Comparison of ENCODE assay signal across 1 cellular context in the genomic region with DNA sequence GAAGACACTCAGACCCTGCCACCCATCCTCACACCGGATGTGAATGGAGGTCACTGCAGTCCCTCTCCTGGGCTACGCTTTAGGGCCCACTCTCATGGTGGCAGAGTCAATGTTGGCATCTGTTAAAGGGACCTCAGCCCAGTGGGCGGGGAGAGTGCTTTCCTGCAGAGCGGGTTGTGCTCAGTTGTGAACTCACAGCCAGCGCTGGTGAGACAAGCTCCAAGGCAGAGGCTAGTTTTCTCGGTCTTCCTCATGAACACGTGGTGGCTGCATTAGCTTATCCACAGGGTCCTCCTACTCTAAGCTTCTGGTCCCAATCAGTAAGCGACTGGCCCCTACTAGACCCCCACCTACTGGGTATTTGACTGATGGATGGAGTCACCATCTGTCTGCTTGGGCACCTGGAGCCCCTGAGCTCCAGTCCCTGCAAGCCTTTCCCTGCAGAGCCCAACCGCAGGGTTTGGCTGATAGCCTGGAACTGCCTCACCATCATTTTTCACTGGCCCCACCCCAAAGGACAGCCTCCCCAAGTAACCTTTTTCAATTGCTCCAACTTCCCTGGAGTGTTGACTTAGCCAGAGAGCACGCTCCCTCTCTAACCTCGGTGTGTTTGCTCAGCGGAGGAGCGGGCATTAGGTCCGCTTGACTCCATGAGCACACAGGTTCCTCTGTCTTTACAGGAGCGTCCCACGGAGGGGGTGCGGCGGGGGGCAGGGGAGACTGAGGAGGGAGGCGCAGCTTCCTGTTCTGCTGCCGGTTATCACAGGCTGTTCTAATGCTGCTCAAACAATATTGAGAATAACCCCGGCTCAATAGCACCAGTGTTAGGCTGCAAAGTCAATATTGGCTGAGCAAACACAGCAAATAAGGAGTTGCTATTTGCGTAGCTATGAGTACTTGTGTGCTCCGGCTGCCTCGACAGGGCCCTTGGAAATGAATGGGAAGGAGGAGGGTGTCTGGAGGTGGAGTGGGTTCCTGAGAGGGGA.
TF ChIP-seq lines count a peak whose summit lies in the region.

No MANE protein-coding gene starts in this region.

TF ChIP-seq in HepG2, 621 proteins besides CTCF, POLR2A, EP300 and RAD21 (continued from another document and continues in another):
- TF ChIP-seq, protein P1, sequence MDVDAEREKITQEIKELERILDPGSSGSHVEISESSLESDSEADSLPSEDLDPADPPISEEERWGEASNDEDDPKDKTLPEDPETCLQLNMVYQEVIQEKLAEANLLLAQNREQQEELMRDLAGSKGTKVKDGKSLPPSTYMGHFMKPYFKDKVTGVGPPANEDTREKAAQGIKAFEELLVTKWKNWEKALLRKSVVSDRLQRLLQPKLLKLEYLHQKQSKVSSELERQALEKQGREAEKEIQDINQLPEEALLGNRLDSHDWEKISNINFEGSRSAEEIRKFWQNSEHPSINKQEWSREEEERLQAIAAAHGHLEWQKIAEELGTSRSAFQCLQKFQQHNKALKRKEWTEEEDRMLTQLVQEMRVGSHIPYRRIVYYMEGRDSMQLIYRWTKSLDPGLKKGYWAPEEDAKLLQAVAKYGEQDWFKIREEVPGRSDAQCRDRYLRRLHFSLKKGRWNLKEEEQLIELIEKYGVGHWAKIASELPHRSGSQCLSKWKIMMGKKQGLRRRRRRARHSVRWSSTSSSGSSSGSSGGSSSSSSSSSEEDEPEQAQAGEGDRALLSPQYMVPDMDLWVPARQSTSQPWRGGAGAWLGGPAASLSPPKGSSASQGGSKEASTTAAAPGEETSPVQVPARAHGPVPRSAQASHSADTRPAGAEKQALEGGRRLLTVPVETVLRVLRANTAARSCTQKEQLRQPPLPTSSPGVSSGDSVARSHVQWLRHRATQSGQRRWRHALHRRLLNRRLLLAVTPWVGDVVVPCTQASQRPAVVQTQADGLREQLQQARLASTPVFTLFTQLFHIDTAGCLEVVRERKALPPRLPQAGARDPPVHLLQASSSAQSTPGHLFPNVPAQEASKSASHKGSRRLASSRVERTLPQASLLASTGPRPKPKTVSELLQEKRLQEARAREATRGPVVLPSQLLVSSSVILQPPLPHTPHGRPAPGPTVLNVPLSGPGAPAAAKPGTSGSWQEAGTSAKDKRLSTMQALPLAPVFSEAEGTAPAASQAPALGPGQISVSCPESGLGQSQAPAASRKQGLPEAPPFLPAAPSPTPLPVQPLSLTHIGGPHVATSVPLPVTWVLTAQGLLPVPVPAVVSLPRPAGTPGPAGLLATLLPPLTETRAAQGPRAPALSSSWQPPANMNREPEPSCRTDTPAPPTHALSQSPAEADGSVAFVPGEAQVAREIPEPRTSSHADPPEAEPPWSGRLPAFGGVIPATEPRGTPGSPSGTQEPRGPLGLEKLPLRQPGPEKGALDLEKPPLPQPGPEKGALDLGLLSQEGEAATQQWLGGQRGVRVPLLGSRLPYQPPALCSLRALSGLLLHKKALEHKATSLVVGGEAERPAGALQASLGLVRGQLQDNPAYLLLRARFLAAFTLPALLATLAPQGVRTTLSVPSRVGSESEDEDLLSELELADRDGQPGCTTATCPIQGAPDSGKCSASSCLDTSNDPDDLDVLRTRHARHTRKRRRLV (CRISPR knock-in tag; IDR thresholded peaks at IDR 0.05): peak; percentile 87; the same call in 1 of the 2 replicates
- TF ChIP-seq, protein P2, sequence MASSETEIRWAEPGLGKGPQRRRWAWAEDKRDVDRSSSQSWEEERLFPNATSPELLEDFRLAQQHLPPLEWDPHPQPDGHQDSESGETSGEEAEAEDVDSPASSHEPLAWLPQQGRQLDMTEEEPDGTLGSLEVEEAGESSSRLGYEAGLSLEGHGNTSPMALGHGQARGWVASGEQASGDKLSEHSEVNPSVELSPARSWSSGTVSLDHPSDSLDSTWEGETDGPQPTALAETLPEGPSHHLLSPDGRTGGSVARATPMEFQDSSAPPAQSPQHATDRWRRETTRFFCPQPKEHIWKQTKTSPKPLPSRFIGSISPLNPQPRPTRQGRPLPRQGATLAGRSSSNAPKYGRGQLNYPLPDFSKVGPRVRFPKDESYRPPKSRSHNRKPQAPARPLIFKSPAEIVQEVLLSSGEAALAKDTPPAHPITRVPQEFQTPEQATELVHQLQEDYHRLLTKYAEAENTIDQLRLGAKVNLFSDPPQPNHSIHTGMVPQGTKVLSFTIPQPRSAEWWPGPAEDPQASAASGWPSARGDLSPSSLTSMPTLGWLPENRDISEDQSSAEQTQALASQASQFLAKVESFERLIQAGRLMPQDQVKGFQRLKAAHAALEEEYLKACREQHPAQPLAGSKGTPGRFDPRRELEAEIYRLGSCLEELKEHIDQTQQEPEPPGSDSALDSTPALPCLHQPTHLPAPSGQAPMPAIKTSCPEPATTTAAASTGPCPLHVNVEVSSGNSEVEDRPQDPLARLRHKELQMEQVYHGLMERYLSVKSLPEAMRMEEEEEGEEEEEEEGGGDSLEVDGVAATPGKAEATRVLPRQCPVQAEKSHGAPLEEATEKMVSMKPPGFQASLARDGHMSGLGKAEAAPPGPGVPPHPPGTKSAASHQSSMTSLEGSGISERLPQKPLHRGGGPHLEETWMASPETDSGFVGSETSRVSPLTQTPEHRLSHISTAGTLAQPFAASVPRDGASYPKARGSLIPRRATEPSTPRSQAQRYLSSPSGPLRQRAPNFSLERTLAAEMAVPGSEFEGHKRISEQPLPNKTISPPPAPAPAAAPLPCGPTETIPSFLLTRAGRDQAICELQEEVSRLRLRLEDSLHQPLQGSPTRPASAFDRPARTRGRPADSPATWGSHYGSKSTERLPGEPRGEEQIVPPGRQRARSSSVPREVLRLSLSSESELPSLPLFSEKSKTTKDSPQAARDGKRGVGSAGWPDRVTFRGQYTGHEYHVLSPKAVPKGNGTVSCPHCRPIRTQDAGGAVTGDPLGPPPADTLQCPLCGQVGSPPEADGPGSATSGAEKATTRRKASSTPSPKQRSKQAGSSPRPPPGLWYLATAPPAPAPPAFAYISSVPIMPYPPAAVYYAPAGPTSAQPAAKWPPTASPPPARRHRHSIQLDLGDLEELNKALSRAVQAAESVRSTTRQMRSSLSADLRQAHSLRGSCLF (CRISPR knock-in tag; IDR thresholded peaks at IDR 0.05; ENCODE audit: borderline replicate concordance): no peak
- TF ChIP-seq SMARCE1 (IDR thresholded peaks at IDR 0.05; ENCODE audit: borderline replicate concordance): no peak
- TF ChIP-seq ZNF253 (CRISPR knock-in tag; IDR thresholded peaks at IDR 0.05; ENCODE audit: borderline replicate concordance): 0 out of 2 replicates have a peak, but pooled peaks have one; percentile 48
- TF ChIP-seq ZNF768 (CRISPR knock-in tag; IDR thresholded peaks at IDR 0.05): no peak; the same call in 1 of the 2 replicates
- TF ChIP-seq ETV5 (CRISPR knock-in tag; IDR thresholded peaks at IDR 0.05; ENCODE audit: borderline replicate concordance): peak; percentile 96
- TF ChIP-seq, protein P3, sequence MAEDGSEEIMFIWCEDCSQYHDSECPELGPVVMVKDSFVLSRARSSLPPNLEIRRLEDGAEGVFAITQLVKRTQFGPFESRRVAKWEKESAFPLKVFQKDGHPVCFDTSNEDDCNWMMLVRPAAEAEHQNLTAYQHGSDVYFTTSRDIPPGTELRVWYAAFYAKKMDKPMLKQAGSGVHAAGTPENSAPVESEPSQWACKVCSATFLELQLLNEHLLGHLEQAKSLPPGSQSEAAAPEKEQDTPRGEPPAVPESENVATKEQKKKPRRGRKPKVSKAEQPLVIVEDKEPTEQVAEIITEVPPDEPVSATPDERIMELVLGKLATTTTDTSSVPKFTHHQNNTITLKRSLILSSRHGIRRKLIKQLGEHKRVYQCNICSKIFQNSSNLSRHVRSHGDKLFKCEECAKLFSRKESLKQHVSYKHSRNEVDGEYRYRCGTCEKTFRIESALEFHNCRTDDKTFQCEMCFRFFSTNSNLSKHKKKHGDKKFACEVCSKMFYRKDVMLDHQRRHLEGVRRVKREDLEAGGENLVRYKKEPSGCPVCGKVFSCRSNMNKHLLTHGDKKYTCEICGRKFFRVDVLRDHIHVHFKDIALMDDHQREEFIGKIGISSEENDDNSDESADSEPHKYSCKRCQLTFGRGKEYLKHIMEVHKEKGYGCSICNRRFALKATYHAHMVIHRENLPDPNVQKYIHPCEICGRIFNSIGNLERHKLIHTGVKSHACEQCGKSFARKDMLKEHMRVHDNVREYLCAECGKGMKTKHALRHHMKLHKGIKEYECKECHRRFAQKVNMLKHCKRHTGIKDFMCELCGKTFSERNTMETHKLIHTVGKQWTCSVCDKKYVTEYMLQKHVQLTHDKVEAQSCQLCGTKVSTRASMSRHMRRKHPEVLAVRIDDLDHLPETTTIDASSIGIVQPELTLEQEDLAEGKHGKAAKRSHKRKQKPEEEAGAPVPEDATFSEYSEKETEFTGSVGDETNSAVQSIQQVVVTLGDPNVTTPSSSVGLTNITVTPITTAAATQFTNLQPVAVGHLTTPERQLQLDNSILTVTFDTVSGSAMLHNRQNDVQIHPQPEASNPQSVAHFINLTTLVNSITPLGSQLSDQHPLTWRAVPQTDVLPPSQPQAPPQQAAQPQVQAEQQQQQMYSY (CRISPR knock-in tag; IDR thresholded peaks at IDR 0.05): peak; percentile 26; the same call in 1 of the 2 replicates
- TF ChIP-seq ZMAT3 (CRISPR knock-in tag; conservative IDR thresholded peaks at IDR 0.05): peak; percentile 77; the same call in 1 of the 2 replicates
- TF ChIP-seq, protein P4, sequence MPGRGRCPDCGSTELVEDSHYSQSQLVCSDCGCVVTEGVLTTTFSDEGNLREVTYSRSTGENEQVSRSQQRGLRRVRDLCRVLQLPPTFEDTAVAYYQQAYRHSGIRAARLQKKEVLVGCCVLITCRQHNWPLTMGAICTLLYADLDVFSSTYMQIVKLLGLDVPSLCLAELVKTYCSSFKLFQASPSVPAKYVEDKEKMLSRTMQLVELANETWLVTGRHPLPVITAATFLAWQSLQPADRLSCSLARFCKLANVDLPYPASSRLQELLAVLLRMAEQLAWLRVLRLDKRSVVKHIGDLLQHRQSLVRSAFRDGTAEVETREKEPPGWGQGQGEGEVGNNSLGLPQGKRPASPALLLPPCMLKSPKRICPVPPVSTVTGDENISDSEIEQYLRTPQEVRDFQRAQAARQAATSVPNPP (CRISPR knock-in tag; IDR thresholded peaks at IDR 0.05): peak; percentile 83; the same call in 1 of the 2 replicates
- no peak for TF ChIP-seq HOXA9 (CRISPR knock-in tag; IDR thresholded peaks at IDR 0.05; ENCODE audit: borderline replicate concordance)
- TF ChIP-seq ZNF780A (CRISPR knock-in tag; IDR thresholded peaks at IDR 0.05): 0 out of 2 replicates have a peak, but pooled peaks have one; percentile 67
- TF ChIP-seq, protein P5, sequence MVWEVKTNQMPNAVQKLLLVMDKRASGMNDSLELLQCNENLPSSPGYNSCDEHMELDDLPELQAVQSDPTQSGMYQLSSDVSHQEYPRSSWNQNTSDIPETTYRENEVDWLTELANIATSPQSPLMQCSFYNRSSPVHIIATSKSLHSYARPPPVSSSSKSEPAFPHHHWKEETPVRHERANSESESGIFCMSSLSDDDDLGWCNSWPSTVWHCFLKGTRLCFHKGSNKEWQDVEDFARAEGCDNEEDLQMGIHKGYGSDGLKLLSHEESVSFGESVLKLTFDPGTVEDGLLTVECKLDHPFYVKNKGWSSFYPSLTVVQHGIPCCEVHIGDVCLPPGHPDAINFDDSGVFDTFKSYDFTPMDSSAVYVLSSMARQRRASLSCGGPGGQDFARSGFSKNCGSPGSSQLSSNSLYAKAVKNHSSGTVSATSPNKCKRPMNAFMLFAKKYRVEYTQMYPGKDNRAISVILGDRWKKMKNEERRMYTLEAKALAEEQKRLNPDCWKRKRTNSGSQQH (CRISPR knock-in tag; IDR thresholded peaks at IDR 0.05; ENCODE audit: low read depth): no peak
- peak; percentile 86 for TF ChIP-seq ZSCAN29 (CRISPR knock-in tag; conservative IDR thresholded peaks at IDR 0.05)
- peak; percentile 30; the same call in 1 of the 2 replicates for TF ChIP-seq FOXP1 (IDR thresholded peaks at IDR 0.05)
- peak; percentile 89 for TF ChIP-seq FOXP1 (CRISPR knock-in tag; IDR thresholded peaks at IDR 0.05)
- 0 out of 2 replicates have a peak, but pooled peaks have one; percentile 55 for TF ChIP-seq ZNF136 (CRISPR knock-in tag; IDR thresholded peaks at IDR 0.05; ENCODE audit: low read depth)
- TF ChIP-seq CENPT (CRISPR knock-in tag; IDR thresholded peaks at IDR 0.05; ENCODE audit: low read depth): 0 out of 2 replicates have a peak, but pooled peaks have one; percentile 39
- peak; percentile 86 for TF ChIP-seq ZNF614 (CRISPR knock-in tag; IDR thresholded peaks at IDR 0.05; ENCODE audit: borderline replicate concordance)
- TF ChIP-seq, protein P6, sequence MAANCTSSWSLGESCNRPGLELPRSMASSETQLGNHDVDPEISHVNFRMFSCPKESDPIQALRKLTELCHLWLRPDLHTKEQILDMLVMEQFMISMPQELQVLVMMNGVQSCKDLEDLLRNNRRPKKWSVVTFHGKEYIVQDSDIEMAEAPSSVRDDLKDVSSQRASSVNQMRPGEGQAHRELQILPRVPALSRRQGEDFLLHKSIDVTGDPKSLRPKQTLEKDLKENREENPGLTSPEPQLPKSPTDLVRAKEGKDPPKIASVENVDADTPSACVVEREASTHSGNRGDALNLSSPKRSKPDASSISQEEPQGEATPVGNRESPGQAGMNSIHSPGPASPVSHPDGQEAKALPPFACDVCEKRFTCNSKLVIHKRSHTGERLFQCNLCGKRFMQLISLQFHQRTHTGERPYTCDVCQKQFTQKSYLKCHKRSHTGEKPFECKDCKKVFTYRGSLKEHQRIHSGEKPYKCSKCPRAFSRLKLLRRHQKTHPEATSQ (CRISPR knock-in tag; IDR thresholded peaks at IDR 0.05; ENCODE audit: borderline replicate concordance): no peak
- TF ChIP-seq MTF1 (CRISPR knock-in tag; IDR thresholded peaks at IDR 0.05): no peak
- 0 out of 2 replicates have a peak, but pooled peaks have one; percentile 52 for TF ChIP-seq KLF12 (CRISPR knock-in tag; IDR thresholded peaks at IDR 0.05; ENCODE audit: borderline replicate concordance)
- peak; percentile 93 for TF ChIP-seq ZNF878 (CRISPR knock-in tag; IDR thresholded peaks at IDR 0.05)
- TF ChIP-seq, protein P7, sequence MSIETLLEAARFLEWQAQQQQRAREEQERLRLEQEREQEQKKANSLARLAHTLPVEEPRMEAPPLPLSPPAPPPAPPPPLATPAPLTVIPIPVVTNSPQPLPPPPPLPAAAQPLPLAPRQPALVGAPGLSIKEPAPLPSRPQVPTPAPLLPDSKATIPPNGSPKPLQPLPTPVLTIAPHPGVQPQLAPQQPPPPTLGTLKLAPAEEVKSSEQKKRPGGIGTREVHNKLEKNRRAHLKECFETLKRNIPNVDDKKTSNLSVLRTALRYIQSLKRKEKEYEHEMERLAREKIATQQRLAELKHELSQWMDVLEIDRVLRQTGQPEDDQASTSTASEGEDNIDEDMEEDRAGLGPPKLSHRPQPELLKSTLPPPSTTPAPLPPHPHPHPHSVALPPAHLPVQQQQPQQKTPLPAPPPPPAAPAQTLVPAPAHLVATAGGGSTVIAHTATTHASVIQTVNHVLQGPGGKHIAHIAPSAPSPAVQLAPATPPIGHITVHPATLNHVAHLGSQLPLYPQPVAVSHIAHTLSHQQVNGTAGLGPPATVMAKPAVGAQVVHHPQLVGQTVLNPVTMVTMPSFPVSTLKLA (IDR thresholded peaks at IDR 0.05): no peak
- no peak for TF ChIP-seq ZNF343 (CRISPR knock-in tag; IDR thresholded peaks at IDR 0.05)
